In the genomic region with DNA sequence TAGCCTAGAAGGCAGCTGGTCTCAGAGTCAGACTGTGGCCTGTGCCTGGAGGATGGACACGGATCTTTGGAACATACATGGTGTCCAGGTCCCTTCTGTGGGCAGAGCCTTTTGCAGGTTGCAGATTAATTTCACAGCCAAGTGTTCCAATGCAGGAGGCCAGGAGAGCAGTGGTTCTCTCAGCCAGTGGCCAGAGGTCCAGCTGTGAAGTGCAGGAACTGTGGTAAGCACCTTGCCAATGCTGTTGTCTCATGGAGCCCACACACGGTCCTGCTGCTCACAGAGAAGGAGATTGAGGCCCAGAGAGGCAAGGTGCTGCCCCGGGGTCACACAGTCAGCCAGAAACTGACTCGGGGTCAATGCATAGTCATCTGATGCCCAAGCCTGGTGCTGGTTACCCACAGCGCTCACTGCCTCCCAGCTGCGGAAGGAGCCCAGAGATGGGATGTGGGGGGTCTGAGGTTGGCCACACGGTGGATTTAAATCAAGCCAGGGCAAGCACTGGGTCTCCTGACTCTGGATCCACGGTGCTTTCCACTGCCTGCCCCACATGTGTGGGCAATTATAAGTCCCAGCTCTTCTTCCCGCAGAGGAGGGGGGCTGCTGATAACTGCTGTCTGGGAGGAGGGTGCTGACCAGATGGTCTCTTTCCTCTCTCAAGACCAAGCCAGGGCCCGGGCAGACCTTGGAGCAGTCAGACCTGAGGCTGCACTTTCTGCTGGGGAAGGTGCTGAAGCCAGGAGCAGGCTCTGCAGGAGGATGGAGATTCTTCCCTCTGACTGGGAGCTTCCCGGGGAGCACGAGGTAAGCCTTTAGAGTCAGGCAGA, we compare ENCODE assay signal across 12 cellular contexts. TPM values are rescaled to one million over a fixed set of nuclear protein-coding genes. Genes with fewer than 3 reads are reported as not detected.
DNase-seq lines count a peak whose midpoint lies in the region; ATAC-seq and TF ChIP-seq lines count a peak whose summit lies in the region.
"Had no signal": no experiment of that assay in that cellular context is flagged by ENCODE, and none has a peak within 500 bp of the region (broad histone marks: within the 10 kb centered on the region; RNA-seq: fewer than 3 reads in every experiment).

No MANE protein-coding gene starts in this region.

- H3K27me3 Mint-ChIP-seq in immature natural killer cell (ENCODE audit: low read depth in 3 of 3), result peaks cover 4 to 5% (median 5%) of the 10 kb centered on the region in 3 donors
- H3K27me3 Mint-ChIP-seq in endothelial cell (ENCODE audit: unreplicated experiment), result peaks cover 9% of the 10 kb centered on the region

- no peaks in the 10 kb centered on the region for H3K9me3 Mint-ChIP-seq in immature natural killer cell
- H3K9me3 Mint-ChIP-seq in endothelial cell (ENCODE audit: unreplicated experiment), result no peaks in the 10 kb centered on the region
- H3K9me3 Mint-ChIP-seq: activated CD4-positive, alpha-beta memory T cell treated with anti-CD3 and anti-CD28 coated beads for 36 hours had no signal

- H3K4me1 Mint-ChIP-seq in immature natural killer cell (peaks cover 54 to 66% of the 10 kb centered on the region in 2 donors), endothelial cell (ENCODE audit: unreplicated experiment) (peaks cover 10% of the 10 kb centered on the region)

- peak overlapping the region; percentile 36 to 85 (median 57) for H3K9ac ChIP-seq in skeletal muscle tissue (ENCODE audit: low read depth in 1 of 3, low read length in 3 of 3)

- H3K9me3 ChIP-seq in ascending aorta, result no peaks in the 10 kb centered on the region
- no peaks in the 10 kb centered on the region for H3K9me3 ChIP-seq in skeletal muscle tissue (ENCODE audit: control insufficient read depth in 3 of 3, low read length in 3 of 3)

- DNase-seq in ELF-1 (ENCODE audit: low read depth, low spot score), result peak; percentile 68
- peak in 1 of 2 donors; percentile 63 for DNase-seq in ascending aorta (ENCODE audit: low spot score in 2 of 2)
- DNase-seq in immature natural killer cell, result no peak
- DNase-seq in DMS114 treated with DMSO at 0.1 percent for 48 hours (lab: John Stamatoyannopoulos, UW; ENCODE audit: unreplicated experiment), result no peak
- no peak for DNase-seq in erythroblast (lab: John Stamatoyannopoulos, UW)
- no peak for DNase-seq in endothelial cell (ENCODE audit: low spot score)
- DNase-seq: activated CD4-positive, alpha-beta memory T cell treated with anti-CD3 and anti-CD28 coated beads for 36 hours; NCI-H510A; SW 1271 had no signal

- TF ChIP-seq POLR2A in erythroblast (IDR thresholded peaks at IDR 0.05; ENCODE audit: low read length), result no peak

- peaks cover 41 to 58% of the 10 kb centered on the region in 2 donors for H3K4me1 ChIP-seq in ascending aorta
- peaks cover 7 to 22% (median 17%) of the 10 kb centered on the region in 3 donors for H3K4me1 ChIP-seq in skeletal muscle tissue (ENCODE audit: control insufficient read depth in 3 of 3, insufficient read depth in 3 of 3, low read length in 3 of 3)

- no peaks in the 10 kb centered on the region for H3K27me3 ChIP-seq in ascending aorta
- H3K27me3 ChIP-seq in skeletal muscle tissue (ENCODE audit: control insufficient read depth in 3 of 3, insufficient read depth in 3 of 3, low read length in 3 of 3), result peaks cover 0 to 4% (median 0%) of the 10 kb centered on the region in 3 donors

- no peak for TF ChIP-seq CTCF in ascending aorta (IDR thresholded peaks at IDR 0.05)
- no peak for TF ChIP-seq CTCF in endothelial cell (IDR thresholded peaks at IDR 0.05; ENCODE audit: unreplicated experiment)

- intact Hi-C loops in ascending aorta (cut with DNase I), result loop anchor here (10.0 kb wide), 1 partner anchor 632 kb away; no protein-coding TSS in a partner anchor

- H3K27ac Mint-ChIP-seq in immature natural killer cell, result peak overlapping the region in 2 of 6 donors; percentile 57 to 77
- no peak overlapping the region for H3K27ac Mint-ChIP-seq in endothelial cell (ENCODE audit: unreplicated experiment)
- H3K27ac Mint-ChIP-seq: activated CD4-positive, alpha-beta memory T cell treated with anti-CD3 and anti-CD28 coated beads for 36 hours had no signal

- H3K36me3 Mint-ChIP-seq in immature natural killer cell, result peaks cover 0 to 8% (median 0%) of the 10 kb centered on the region in 3 donors
- peaks cover 8% of the 10 kb centered on the region for H3K36me3 Mint-ChIP-seq in endothelial cell (ENCODE audit: low read depth, unreplicated experiment)
- H3K36me3 Mint-ChIP-seq: activated CD4-positive, alpha-beta memory T cell treated with anti-CD3 and anti-CD28 coated beads for 36 hours had no signal

- H3K36me3 ChIP-seq in ascending aorta, result peaks cover 3 to 20% of the 10 kb centered on the region in 2 donors
- H3K36me3 ChIP-seq in skeletal muscle tissue (ENCODE audit: control insufficient read depth in 3 of 3, insufficient read depth in 3 of 3, low read length in 3 of 3), result peaks cover 0 to 14% (median 5%) of the 10 kb centered on the region in 3 donors

- H3K4me3 ChIP-seq in ascending aorta, result peak overlapping the region; percentile 57 to 90
- H3K4me3 ChIP-seq in skeletal muscle tissue (ENCODE audit: low read length in 3 of 3), result peak overlapping the region; percentile 59 to 77 (median 76)

- no peak for ATAC-seq in HG03108 (IDR thresholded peaks at IDR 0.05; ENCODE audit: unreplicated experiment)

- H3K4me3 Mint-ChIP-seq in immature natural killer cell (peak overlapping the region in 3 of 5 donors; percentile 14 to 98 (median 90)), endothelial cell (ENCODE audit: unreplicated experiment) (no peak overlapping the region)
- H3K4me3 Mint-ChIP-seq: activated CD4-positive, alpha-beta memory T cell treated with anti-CD3 and anti-CD28 coated beads for 36 hours had no signal

- H3K27ac ChIP-seq in ascending aorta (peak overlapping the region; percentile 98 to 99), skeletal muscle tissue (ENCODE audit: low read depth, low read length) (peak overlapping the region; percentile 54)

RNA-seq across cellular contexts. Expression of gene PDGFRB, which starts 2.8 kb away (rescaled TPM):
- total RNA-seq in ascending aorta (341 TPM), skeletal muscle tissue (86.6 TPM), endothelial cell (ENCODE audit: unreplicated experiment) (23.7 TPM)
- polyA plus RNA-seq in immature natural killer cell, result 10 to 100 TPM in 1 of 3 donors, 1 to 10 TPM in 2; 6.4 to 18.9 (median 7.1) TPM
- polyA plus RNA-seq: neural cell had no signal

RNA-seq across cellular contexts. Expression of gene CDX1, which starts 13.7 kb away (rescaled TPM):
- total RNA-seq in ascending aorta (not detected), skeletal muscle tissue (not detected), endothelial cell (ENCODE audit: unreplicated experiment) (0.59 TPM)
- polyA plus RNA-seq in immature natural killer cell, result not detected
- total RNA-seq: activated CD4-positive, alpha-beta memory T cell treated with anti-CD3 and anti-CD28 coated beads for 36 hours had no signal
- polyA plus RNA-seq: neural cell had no signal

RNA-seq across cellular contexts. Expression of gene SLC6A7, which starts 37.0 kb away (rescaled TPM):
- total RNA-seq in ascending aorta (not detected), skeletal muscle tissue (not detected), endothelial cell (ENCODE audit: unreplicated experiment) (not detected)
- not detected for polyA plus RNA-seq in immature natural killer cell
- total RNA-seq: activated CD4-positive, alpha-beta memory T cell treated with anti-CD3 and anti-CD28 coated beads for 36 hours had no signal
